16 cellular contexts compared by ENCODE assay signal in the genomic region with DNA sequence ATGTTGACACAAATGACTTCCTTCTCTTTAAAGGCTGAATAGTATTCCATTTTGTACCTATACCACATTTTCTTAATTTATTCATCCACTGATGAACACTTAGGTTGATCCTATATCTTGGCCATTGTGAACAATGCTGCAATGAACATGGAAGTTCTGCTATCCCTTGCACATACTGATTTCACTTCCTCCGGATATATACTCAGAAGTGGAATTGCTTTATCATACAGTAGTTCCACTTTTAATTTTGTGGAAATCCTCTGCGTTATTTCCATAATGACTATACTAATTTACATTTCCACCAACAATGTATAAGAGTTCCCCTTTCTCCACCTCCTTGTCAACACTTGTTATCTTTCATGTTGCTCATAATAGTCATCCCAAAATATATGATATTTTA.
DNase-seq lines count a peak whose midpoint lies in the region; ATAC-seq lines count a peak whose summit lies in the region.
"Had no signal": no experiment of that assay in that cellular context is flagged by ENCODE, and none has a peak within 500 bp of the region (broad histone marks: within the 10 kb centered on the region; RNA-seq: fewer than 3 reads in every experiment).

No MANE protein-coding gene starts in this region.

- peaks cover 1 to 22% (median 10%) of the 10 kb centered on the region in 11 donors for H3K9me3 Mint-ChIP-seq in naive thymus-derived CD4-positive, alpha-beta T cell

- H3K27me3 Mint-ChIP-seq in T-helper 17 cell = no peaks in the 10 kb centered on the region
- no peaks in the 10 kb centered on the region for H3K27me3 Mint-ChIP-seq in naive thymus-derived CD4-positive, alpha-beta T cell

- peak; percentile 24 for ATAC-seq in left ventricle myocardium superior
- ATAC-seq in Right ventricle myocardium superior (ENCODE audit: poor library complexity) = no peak
- peak; percentile 25 for ATAC-seq in T-helper 17 cell
- peak; percentile 82 for ATAC-seq in naive thymus-derived CD4-positive, alpha-beta T cell
- ATAC-seq in GM21367 (IDR thresholded peaks at IDR 0.05; ENCODE audit: unreplicated experiment) = no peak
- ATAC-seq: CD8-positive, alpha-beta T cell had no signal

- H3K4me3 Mint-ChIP-seq in T-helper 17 cell = no peak overlapping the region
- no peak overlapping the region for H3K4me3 Mint-ChIP-seq in naive thymus-derived CD4-positive, alpha-beta T cell
- H3K4me3 Mint-ChIP-seq: CD8-positive, alpha-beta T cell; HFFc6 had no signal

- no peaks in the 10 kb centered on the region for H3K4me1 Mint-ChIP-seq in T-helper 17 cell
- no peaks in the 10 kb centered on the region for H3K4me1 Mint-ChIP-seq in naive thymus-derived CD4-positive, alpha-beta T cell

- H3K36me3 ChIP-seq in naive thymus-derived CD4-positive, alpha-beta T cell (ENCODE audit: control insufficient read depth in 2 of 3, insufficient read depth in 3 of 3, low read length in 3 of 3) = no peaks in the 10 kb centered on the region

- intact Hi-C loops in left ventricle myocardium superior (cut with micrococcal nuclease) = no loop called here
- intact Hi-C loops in Right ventricle myocardium superior (cut with DNase I) = no loop called here
- intact Hi-C loops in naive thymus-derived CD4-positive, alpha-beta T cell (cut with micrococcal nuclease) = no loop called here
- intact Hi-C loops in posterior cingulate gyrus (cut with DNase I) = no loop called here

- H3K9me3 ChIP-seq in T-helper 17 cell (ENCODE audit: control insufficient read depth, low read length, poor library complexity, severe bottlenecking) = no peaks in the 10 kb centered on the region
- H3K9me3 ChIP-seq in naive thymus-derived CD4-positive, alpha-beta T cell (ENCODE audit: control insufficient read depth in 2 of 3, low read length in 3 of 3) = no peaks in the 10 kb centered on the region

- no peak overlapping the region for H3K27ac Mint-ChIP-seq in T-helper 17 cell
- H3K27ac Mint-ChIP-seq in naive thymus-derived CD4-positive, alpha-beta T cell = no peak overlapping the region
- H3K27ac Mint-ChIP-seq: CD8-positive, alpha-beta T cell; HFFc6 had no signal

- no peaks in the 10 kb centered on the region for H3K36me3 Mint-ChIP-seq in T-helper 17 cell (ENCODE audit: low read depth)
- peaks cover 0 to 6% (median 0%) of the 10 kb centered on the region in 5 donors for H3K36me3 Mint-ChIP-seq in naive thymus-derived CD4-positive, alpha-beta T cell
- H3K36me3 Mint-ChIP-seq: CD8-positive, alpha-beta T cell had no signal

- H3K4me3 ChIP-seq in naive thymus-derived CD4-positive, alpha-beta T cell (ENCODE audit: low read length) = no peak overlapping the region
- H3K4me3 ChIP-seq: BLaER1 treated with 17β-estradiol and CSF1 and Interleukin-3, amounts not matched to agents 10 nM and 100 nM had no signal

- H3K4me1 ChIP-seq in naive thymus-derived CD4-positive, alpha-beta T cell (ENCODE audit: control insufficient read depth in 2 of 2, insufficient read depth in 2 of 2, low read length in 2 of 2) = no peaks in the 10 kb centered on the region

- DNase-seq in left ventricle myocardium superior = no peak
- no peak for DNase-seq in Right ventricle myocardium superior
- no peak for DNase-seq in T-helper 17 cell
- DNase-seq in naive thymus-derived CD4-positive, alpha-beta T cell = no peak
- no peak for DNase-seq in ecto neural progenitor cell (ENCODE audit: low spot score)
- no peak for DNase-seq in posterior cingulate gyrus
- DNase-seq: ACHN; CD8-positive, alpha-beta T cell; COR-L47; DMS153; DND-41; GDM1; HCEC 1CT; HFFc6 had no signal

- H3K27ac ChIP-seq in naive thymus-derived CD4-positive, alpha-beta T cell (ENCODE audit: low read depth, low read length) = no peak overlapping the region

- no peaks in the 10 kb centered on the region for H3K27me3 ChIP-seq in naive thymus-derived CD4-positive, alpha-beta T cell (ENCODE audit: control insufficient read depth in 2 of 2, insufficient read depth in 2 of 2, low read length in 2 of 2)
- H3K27me3 ChIP-seq: BLaER1 treated with 17β-estradiol and CSF1 and Interleukin-3, amounts not matched to agents 10 nM and 100 nM had no signal

- POLR2A ChIA-PET in naive thymus-derived CD4-positive, alpha-beta T cell (lab: Charles Lee) = no interaction called here

- CTCF ChIA-PET in naive thymus-derived CD4-positive, alpha-beta T cell (lab: Charles Lee) = no interaction called here

Comparison
In these comparisons a context has a peak if more than half of its experiments do, and no peak if none do; other contexts are left out.
1. ATAC-seq: peak in left ventricle myocardium superior (single experiment), T-helper 17 cell (single experiment) and naive thymus-derived CD4-positive, alpha-beta T cell (single experiment); none in Right ventricle myocardium superior (single experiment) and GM21367 (single experiment).